1 cellular context compared by ENCODE assay signal in the genomic region with DNA sequence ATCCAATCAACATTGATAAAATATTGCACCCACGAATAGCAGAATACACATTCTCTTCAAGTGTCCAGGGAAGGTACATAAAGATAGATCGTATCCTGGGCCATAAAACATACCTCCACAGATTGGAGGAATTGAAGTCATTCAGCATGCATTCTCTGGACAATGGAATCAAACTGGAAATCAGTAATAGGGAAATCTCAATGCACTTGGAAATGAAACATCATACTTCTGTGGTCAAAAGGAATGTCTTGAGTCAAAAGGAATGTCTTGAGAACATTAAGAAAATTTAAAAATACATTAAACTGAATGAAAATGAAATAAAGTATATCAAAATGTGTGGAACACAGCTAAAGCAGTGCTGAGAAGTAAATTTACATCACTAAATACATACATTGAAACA.
TF ChIP-seq lines count a peak whose summit lies in the region.

No MANE protein-coding gene starts in this region.

TF ChIP-seq in HepG2, 621 proteins besides CTCF, POLR2A, EP300 and RAD21:
- TF ChIP-seq YEATS2 (CRISPR knock-in tag; IDR thresholded peaks at IDR 0.05; ENCODE audit: borderline replicate concordance) (no peak), HMG20B (CRISPR knock-in tag; conservative IDR thresholded peaks at IDR 0.05) (no peak), ZFYVE20 (CRISPR knock-in tag; IDR thresholded peaks at IDR 0.05; ENCODE audit: borderline replicate concordance, low read depth) (no peak), KLF15 (CRISPR knock-in tag; IDR thresholded peaks at IDR 0.05; ENCODE audit: borderline replicate concordance) (no peak), STAT5B (CRISPR knock-in tag; IDR thresholded peaks at IDR 0.05) (no peak), CBX5 (CRISPR knock-in tag; IDR thresholded peaks at IDR 0.05; ENCODE audit: borderline replicate concordance) (no peak), ZBTB20 (CRISPR knock-in tag; IDR thresholded peaks at IDR 0.05; ENCODE audit: borderline replicate concordance, low read depth) (no peak)
- TF ChIP-seq, protein P1, sequence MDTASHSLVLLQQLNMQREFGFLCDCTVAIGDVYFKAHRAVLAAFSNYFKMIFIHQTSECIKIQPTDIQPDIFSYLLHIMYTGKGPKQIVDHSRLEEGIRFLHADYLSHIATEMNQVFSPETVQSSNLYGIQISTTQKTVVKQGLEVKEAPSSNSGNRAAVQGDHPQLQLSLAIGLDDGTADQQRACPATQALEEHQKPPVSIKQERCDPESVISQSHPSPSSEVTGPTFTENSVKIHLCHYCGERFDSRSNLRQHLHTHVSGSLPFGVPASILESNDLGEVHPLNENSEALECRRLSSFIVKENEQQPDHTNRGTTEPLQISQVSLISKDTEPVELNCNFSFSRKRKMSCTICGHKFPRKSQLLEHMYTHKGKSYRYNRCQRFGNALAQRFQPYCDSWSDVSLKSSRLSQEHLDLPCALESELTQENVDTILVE (CRISPR knock-in tag; IDR thresholded peaks at IDR 0.05) = no peak
- TF ChIP-seq, protein P2, sequence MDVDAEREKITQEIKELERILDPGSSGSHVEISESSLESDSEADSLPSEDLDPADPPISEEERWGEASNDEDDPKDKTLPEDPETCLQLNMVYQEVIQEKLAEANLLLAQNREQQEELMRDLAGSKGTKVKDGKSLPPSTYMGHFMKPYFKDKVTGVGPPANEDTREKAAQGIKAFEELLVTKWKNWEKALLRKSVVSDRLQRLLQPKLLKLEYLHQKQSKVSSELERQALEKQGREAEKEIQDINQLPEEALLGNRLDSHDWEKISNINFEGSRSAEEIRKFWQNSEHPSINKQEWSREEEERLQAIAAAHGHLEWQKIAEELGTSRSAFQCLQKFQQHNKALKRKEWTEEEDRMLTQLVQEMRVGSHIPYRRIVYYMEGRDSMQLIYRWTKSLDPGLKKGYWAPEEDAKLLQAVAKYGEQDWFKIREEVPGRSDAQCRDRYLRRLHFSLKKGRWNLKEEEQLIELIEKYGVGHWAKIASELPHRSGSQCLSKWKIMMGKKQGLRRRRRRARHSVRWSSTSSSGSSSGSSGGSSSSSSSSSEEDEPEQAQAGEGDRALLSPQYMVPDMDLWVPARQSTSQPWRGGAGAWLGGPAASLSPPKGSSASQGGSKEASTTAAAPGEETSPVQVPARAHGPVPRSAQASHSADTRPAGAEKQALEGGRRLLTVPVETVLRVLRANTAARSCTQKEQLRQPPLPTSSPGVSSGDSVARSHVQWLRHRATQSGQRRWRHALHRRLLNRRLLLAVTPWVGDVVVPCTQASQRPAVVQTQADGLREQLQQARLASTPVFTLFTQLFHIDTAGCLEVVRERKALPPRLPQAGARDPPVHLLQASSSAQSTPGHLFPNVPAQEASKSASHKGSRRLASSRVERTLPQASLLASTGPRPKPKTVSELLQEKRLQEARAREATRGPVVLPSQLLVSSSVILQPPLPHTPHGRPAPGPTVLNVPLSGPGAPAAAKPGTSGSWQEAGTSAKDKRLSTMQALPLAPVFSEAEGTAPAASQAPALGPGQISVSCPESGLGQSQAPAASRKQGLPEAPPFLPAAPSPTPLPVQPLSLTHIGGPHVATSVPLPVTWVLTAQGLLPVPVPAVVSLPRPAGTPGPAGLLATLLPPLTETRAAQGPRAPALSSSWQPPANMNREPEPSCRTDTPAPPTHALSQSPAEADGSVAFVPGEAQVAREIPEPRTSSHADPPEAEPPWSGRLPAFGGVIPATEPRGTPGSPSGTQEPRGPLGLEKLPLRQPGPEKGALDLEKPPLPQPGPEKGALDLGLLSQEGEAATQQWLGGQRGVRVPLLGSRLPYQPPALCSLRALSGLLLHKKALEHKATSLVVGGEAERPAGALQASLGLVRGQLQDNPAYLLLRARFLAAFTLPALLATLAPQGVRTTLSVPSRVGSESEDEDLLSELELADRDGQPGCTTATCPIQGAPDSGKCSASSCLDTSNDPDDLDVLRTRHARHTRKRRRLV (CRISPR knock-in tag; IDR thresholded peaks at IDR 0.05) = no peak
- TF ChIP-seq, protein P3, sequence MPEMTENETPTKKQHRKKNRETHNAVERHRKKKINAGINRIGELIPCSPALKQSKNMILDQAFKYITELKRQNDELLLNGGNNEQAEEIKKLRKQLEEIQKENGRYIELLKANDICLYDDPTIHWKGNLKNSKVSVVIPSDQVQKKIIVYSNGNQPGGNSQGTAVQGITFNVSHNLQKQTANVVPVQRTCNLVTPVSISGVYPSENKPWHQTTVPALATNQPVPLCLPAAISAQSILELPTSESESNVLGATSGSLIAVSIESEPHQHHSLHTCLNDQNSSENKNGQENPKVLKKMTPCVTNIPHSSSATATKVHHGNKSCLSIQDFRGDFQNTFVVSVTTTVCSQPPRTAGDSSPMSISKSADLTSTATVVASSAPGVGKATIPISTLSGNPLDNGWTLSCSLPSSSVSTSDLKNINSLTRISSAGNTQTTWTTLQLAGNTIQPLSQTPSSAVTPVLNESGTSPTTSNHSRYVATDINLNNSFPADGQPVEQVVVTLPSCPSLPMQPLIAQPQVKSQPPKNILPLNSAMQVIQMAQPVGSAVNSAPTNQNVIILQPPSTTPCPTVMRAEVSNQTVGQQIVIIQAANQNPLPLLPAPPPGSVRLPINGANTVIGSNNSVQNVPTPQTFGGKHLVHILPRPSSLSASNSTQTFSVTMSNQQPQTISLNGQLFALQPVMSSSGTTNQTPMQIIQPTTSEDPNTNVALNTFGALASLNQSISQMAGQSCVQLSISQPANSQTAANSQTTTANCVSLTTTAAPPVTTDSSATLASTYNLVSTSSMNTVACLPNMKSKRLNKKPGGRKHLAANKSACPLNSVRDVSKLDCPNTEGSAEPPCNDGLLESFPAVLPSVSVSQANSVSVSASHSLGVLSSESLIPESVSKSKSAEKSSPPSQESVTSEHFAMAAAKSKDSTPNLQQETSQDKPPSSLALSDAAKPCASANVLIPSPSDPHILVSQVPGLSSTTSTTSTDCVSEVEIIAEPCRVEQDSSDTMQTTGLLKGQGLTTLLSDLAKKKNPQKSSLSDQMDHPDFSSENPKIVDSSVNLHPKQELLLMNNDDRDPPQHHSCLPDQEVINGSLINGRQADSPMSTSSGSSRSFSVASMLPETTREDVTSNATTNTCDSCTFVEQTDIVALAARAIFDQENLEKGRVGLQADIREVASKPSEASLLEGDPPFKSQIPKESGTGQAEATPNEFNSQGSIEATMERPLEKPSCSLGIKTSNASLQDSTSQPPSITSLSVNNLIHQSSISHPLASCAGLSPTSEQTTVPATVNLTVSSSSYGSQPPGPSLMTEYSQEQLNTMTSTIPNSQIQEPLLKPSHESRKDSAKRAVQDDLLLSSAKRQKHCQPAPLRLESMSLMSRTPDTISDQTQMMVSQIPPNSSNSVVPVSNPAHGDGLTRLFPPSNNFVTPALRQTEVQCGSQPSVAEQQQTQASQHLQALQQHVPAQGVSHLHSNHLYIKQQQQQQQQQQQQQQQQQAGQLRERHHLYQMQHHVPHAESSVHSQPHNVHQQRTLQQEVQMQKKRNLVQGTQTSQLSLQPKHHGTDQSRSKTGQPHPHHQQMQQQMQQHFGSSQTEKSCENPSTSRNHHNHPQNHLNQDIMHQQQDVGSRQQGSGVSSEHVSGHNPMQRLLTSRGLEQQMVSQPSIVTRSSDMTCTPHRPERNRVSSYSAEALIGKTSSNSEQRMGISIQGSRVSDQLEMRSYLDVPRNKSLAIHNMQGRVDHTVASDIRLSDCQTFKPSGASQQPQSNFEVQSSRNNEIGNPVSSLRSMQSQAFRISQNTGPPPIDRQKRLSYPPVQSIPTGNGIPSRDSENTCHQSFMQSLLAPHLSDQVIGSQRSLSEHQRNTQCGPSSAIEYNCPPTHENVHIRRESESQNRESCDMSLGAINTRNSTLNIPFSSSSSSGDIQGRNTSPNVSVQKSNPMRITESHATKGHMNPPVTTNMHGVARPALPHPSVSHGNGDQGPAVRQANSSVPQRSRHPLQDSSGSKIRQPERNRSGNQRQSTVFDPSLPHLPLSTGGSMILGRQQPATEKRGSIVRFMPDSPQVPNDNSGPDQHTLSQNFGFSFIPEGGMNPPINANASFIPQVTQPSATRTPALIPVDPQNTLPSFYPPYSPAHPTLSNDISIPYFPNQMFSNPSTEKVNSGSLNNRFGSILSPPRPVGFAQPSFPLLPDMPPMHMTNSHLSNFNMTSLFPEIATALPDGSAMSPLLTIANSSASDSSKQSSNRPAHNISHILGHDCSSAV (CRISPR knock-in tag; IDR thresholded peaks at IDR 0.05; ENCODE audit: borderline replicate concordance) = no peak
- TF ChIP-seq, protein P4, sequence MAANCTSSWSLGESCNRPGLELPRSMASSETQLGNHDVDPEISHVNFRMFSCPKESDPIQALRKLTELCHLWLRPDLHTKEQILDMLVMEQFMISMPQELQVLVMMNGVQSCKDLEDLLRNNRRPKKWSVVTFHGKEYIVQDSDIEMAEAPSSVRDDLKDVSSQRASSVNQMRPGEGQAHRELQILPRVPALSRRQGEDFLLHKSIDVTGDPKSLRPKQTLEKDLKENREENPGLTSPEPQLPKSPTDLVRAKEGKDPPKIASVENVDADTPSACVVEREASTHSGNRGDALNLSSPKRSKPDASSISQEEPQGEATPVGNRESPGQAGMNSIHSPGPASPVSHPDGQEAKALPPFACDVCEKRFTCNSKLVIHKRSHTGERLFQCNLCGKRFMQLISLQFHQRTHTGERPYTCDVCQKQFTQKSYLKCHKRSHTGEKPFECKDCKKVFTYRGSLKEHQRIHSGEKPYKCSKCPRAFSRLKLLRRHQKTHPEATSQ (CRISPR knock-in tag; IDR thresholded peaks at IDR 0.05; ENCODE audit: borderline replicate concordance) = no peak
- TF ChIP-seq, protein P5, sequence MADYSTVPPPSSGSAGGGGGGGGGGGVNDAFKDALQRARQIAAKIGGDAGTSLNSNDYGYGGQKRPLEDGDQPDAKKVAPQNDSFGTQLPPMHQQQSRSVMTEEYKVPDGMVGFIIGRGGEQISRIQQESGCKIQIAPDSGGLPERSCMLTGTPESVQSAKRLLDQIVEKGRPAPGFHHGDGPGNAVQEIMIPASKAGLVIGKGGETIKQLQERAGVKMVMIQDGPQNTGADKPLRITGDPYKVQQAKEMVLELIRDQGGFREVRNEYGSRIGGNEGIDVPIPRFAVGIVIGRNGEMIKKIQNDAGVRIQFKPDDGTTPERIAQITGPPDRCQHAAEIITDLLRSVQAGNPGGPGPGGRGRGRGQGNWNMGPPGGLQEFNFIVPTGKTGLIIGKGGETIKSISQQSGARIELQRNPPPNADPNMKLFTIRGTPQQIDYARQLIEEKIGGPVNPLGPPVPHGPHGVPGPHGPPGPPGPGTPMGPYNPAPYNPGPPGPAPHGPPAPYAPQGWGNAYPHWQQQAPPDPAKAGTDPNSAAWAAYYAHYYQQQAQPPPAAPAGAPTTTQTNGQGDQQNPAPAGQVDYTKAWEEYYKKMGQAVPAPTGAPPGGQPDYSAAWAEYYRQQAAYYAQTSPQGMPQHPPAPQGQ (CRISPR knock-in tag; IDR thresholded peaks at IDR 0.05; ENCODE audit: borderline replicate concordance) = no peak
